28 cellular contexts compared by ENCODE assay signal in genomic region chr2:38032946-38033345, GRCh38.
"Had no signal": no experiment of that assay in that cellular context is flagged by ENCODE, and none has a peak within 500 bp of the region (broad histone marks: within the 10 kb centered on the region; RNA-seq: fewer than 3 reads in every experiment).

No MANE protein-coding gene starts in this region.

- H3K36me3 ChIP-seq: left lung, lower lobe of right lung, pancreas, prostate gland, sigmoid colon, spleen, suprapubic skin, thoracic aorta, tibial artery, upper lobe of right lung had no signal

- H3K27ac ChIP-seq: left lung, lower lobe of right lung, pancreas, prostate gland, sigmoid colon, spleen, suprapubic skin, thoracic aorta, tibial artery, upper lobe of right lung had no signal

- DNase-seq: hypothalamus; immature natural killer cell; kidney; left colon; left lung; lower lobe of right lung; mammary epithelial cell; mesenchymal stem cell; naive thymus-derived CD8-positive, alpha-beta T cell; nucleus accumbens; pancreas; posterior cingulate gyrus; retina; right cardiac atrium; sigmoid colon; small intestine; spleen; stimulated activated CD4-positive, alpha-beta T cell treated with anti-CD3 and anti-CD28 coated beads, Interleukin-4, amount 100 ng/mL, for 24 hours; stimulated activated naive CD4-positive, alpha-beta T cell; tibial artery; trophoblast cell; upper lobe of right lung had no signal

- H3K9me3 ChIP-seq: left lung, lower lobe of right lung, pancreas, prostate gland, sigmoid colon, spleen, suprapubic skin, thoracic aorta, tibial artery, upper lobe of right lung had no signal

- H3K4me3 ChIP-seq: left lung, lower lobe of right lung, pancreas, prostate gland, sigmoid colon, spleen, suprapubic skin, thoracic aorta, tibial artery, upper lobe of right lung had no signal

- H3K27me3 ChIP-seq: pancreas, sigmoid colon, tibial artery, upper lobe of right lung had no signal

- FAIRE-seq: islet of Langerhans, kidney, pancreas, small intestine, urothelium cell line had no signal

- ATAC-seq: left colon; left lung; lower lobe of right lung; naive thymus-derived CD8-positive, alpha-beta T cell; pancreas; right cardiac atrium; stimulated activated effector memory CD8-positive, alpha-beta T cell treated with anti-CD3 and anti-CD28 coated beads, Interleukin-12 subunit alpha, Interleukin-12 subunit beta, amount 100 ng/mL, for 72 hours; upper lobe of right lung had no signal

- H3K4me1 ChIP-seq: left lung, pancreas, prostate gland, upper lobe of right lung had no signal
